Comparison of ENCODE assay signal across 10 cellular contexts in the genomic region with DNA sequence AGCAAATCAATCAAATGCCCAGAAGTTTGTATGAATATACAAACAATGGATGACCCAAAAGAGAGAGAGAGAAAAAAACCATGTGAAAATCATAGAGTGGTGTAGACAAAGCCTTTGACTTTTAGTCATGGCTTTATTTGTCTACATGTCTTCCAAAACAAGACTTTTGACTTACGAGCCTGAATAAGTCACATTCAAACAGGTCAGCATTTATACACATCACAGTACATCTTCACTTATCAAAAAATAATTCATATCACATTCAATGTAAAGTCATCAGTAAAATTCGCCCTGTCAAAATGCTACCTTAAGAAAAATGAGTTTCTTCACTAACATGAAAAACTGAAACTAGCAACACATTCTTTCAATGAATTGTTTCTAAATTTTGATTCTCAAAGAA. TPM values are rescaled to one million over a fixed set of nuclear protein-coding genes. Genes with fewer than 3 reads are reported as not detected.
A peak's percentile ranks its signal among the peaks of the same experiment; 100 is the strongest.
DNase-seq lines count a peak whose midpoint lies in the region; ATAC-seq and TF ChIP-seq lines count a peak whose summit lies in the region.
"Had no signal": no experiment of that assay in that cellular context is flagged by ENCODE, and none has a peak within 500 bp of the region (broad histone marks: within the 10 kb centered on the region; RNA-seq: fewer than 3 reads in every experiment).

No MANE protein-coding gene starts in this region.

- intact Hi-C loops in psoas muscle (cut with DNase I), result no loop called here

- no peak for ATAC-seq in psoas muscle

- H3K27me3 ChIP-seq in GM06990 (replicated peaks; ENCODE audit: control insufficient read depth, insufficient read depth, low read length) (no peaks in the 10 kb centered on the region), OCI-LY1 (ENCODE audit: insufficient read depth, low read length) (no peaks in the 10 kb centered on the region), psoas muscle (ENCODE audit: insufficient read depth in 3 of 3, low read length in 2 of 3) (no peaks in the 10 kb centered on the region)

- H3K9me3 ChIP-seq in OCI-LY1 (ENCODE audit: low read length) (no peaks in the 10 kb centered on the region), psoas muscle (no peaks in the 10 kb centered on the region)

- H3K4me3 ChIP-seq in GM06990 (replicated peaks; ENCODE audit: low read depth, low read length) (peak overlapping the region; percentile 100), OCI-LY1 (ENCODE audit: low read depth, low read length, poor library complexity, severe bottlenecking) (peak overlapping the region; percentile 76), coronary artery (peak overlapping the region; percentile 88), psoas muscle (peak overlapping the region; percentile 35)

- H3K79me2 ChIP-seq in OCI-LY1 (ENCODE audit: insufficient read depth, low read length), result no peaks in the 10 kb centered on the region

- no peak overlapping the region for H2AFZ ChIP-seq in OCI-LY1 (ENCODE audit: low read length)

- 77 to 89% (median 78%) methylated on average over 2 of the region's 2 CpGs for WGBS in psoas muscle, 3 donors

- H3K36me3 ChIP-seq in GM06990 (ENCODE audit: control insufficient read depth, insufficient read depth, low read length), result no peaks in the 10 kb centered on the region; the same call in 1 of the 2 replicates
- H3K36me3 ChIP-seq in OCI-LY1 (ENCODE audit: insufficient read depth, low read length), result no peaks in the 10 kb centered on the region
- H3K36me3 ChIP-seq in psoas muscle (ENCODE audit: insufficient read depth in 1 of 2, low read depth in 1 of 2), result no peaks in the 10 kb centered on the region

- no peaks in the 10 kb centered on the region for H3K9me2 ChIP-seq in OCI-LY1 (ENCODE audit: low read depth, low read length)

- peak overlapping the region; percentile 96 for H3K4me2 ChIP-seq in OCI-LY1 (ENCODE audit: low read length)

- peaks cover 40% of the 10 kb centered on the region for H3K4me1 ChIP-seq in OCI-LY1 (ENCODE audit: insufficient read depth, low read length, severe bottlenecking)
- no peaks in the 10 kb centered on the region for H3K4me1 ChIP-seq in psoas muscle

- H3F3A ChIP-seq in OCI-LY1 (ENCODE audit: insufficient read depth, low read length), result no peaks in the 10 kb centered on the region

- DNase-seq in GM06990 (ENCODE audit: extremely low read depth, insufficient read length) (no peak), coronary artery (ENCODE audit: low spot score) (no peak), psoas muscle (no peak), cerebellar cortex (ENCODE audit: low spot score) (no peak), DMS53 treated with DMSO at 0.1 percent for 48 hours (lab: John Stamatoyannopoulos, UW; ENCODE audit: unreplicated experiment) (no peak), cortex of kidney (lab: John Stamatoyannopoulos, UW) (no peak)
- DNase-seq: DMS79, Karpas-422, NCI-H345 had no signal

- no peak overlapping the region for H3K27ac ChIP-seq in OCI-LY1 (ENCODE audit: low read depth, low read length, poor library complexity, severe bottlenecking)
- H3K27ac ChIP-seq in coronary artery, result no peak overlapping the region
- H3K27ac ChIP-seq in psoas muscle, result no peak overlapping the region

- H4K20me1 ChIP-seq in OCI-LY1 (ENCODE audit: insufficient read depth, low read length), result no peaks in the 10 kb centered on the region

- H3K9ac ChIP-seq in OCI-LY1 (ENCODE audit: low read length), result peak overlapping the region; percentile 75

- TF ChIP-seq CTCF in GM06990 (IDR thresholded peaks at IDR 0.05; ENCODE audit: insufficient read depth, low read length, poor library complexity, severe bottlenecking), result no peak
- TF ChIP-seq CTCF in OCI-LY1 (IDR thresholded peaks at IDR 0.05; ENCODE audit: low read length), result no peak
- no peak for TF ChIP-seq CTCF in coronary artery (IDR thresholded peaks at IDR 0.05)
- TF ChIP-seq CTCF in psoas muscle (IDR thresholded peaks at IDR 0.05), result no peak

RNA-seq across cellular contexts. Expression of a gene that starts 1.9 kb away (rescaled TPM):
- 1 to 10 TPM; 1.3 to 3.6 (median 2.6) TPM for total RNA-seq in psoas muscle
- 1 to 10 TPM in 2 of 3 donors, under 1 TPM in 1; 0.98 to 1.8 (median 1.5) TPM for polyA plus RNA-seq in psoas muscle

RNA-seq across cellular contexts. Expression of a gene that starts 27.3 kb away (rescaled TPM):
- total RNA-seq in psoas muscle, result 1 to 10 TPM; 3.6 to 5.2 (median 4.4) TPM
- polyA plus RNA-seq in psoas muscle, result 1 to 10 TPM; 1.6 to 3.6 (median 2.4) TPM

Comparison
In these comparisons a context has a peak if more than half of its experiments do, and no peak if none do; other contexts are left out.
1. H3K4me3 ChIP-seq: peak in every context shown above with its lines; median percentile 100 in GM06990; 88 in coronary artery; 76 in OCI-LY1; 35 in psoas muscle.